1 cellular context compared by ENCODE assay signal in genomic region chr18:6333981-6334380, GRCh38.
TF ChIP-seq lines count a peak whose summit lies in the region.

No MANE protein-coding gene starts in this region.

TF ChIP-seq in HepG2, 621 proteins besides CTCF, POLR2A, EP300 and RAD21 (continued from another document and continues in another):
- TF ChIP-seq TRAFD1 (CRISPR knock-in tag; IDR thresholded peaks at IDR 0.05; ENCODE audit: borderline replicate concordance) (no peak), GTF3A (CRISPR knock-in tag; conservative IDR thresholded peaks at IDR 0.05) (no peak), PRDM10 (CRISPR knock-in tag; IDR thresholded peaks at IDR 0.05; ENCODE audit: low read depth) (no peak), ZNF775 (CRISPR knock-in tag; IDR thresholded peaks at IDR 0.05; ENCODE audit: borderline replicate concordance) (no peak), POLR2AphosphoS5 (IDR thresholded peaks at IDR 0.05; ENCODE audit: low read depth, low read length) (no peak), ZNF644 (CRISPR knock-in tag; IDR thresholded peaks at IDR 0.05; ENCODE audit: low read depth) (0 out of 2 replicates have a peak, but pooled peaks have one; percentile 22), HMG20A (CRISPR knock-in tag; IDR thresholded peaks at IDR 0.05; ENCODE audit: borderline replicate concordance) (peak; percentile 12; the same call in 1 of the 2 replicates), HOMEZ (CRISPR knock-in tag; IDR thresholded peaks at IDR 0.05; ENCODE audit: low read depth) (peak; percentile 79; the same call in 1 of the 2 replicates), POGZ (CRISPR knock-in tag; IDR thresholded peaks at IDR 0.05) (0 out of 2 replicates have a peak, but pooled peaks have one; percentile 32), ZNF772 (CRISPR knock-in tag; IDR thresholded peaks at IDR 0.05) (no peak), USF2 (IDR thresholded peaks at IDR 0.05; ENCODE audit: low read depth, low read length) (no peak), USF2 (CRISPR knock-in tag; IDR thresholded peaks at IDR 0.05; ENCODE audit: borderline replicate concordance) (no peak), ZNF562 (CRISPR knock-in tag; IDR thresholded peaks at IDR 0.05; ENCODE audit: borderline replicate concordance) (no peak), KDM1A (CRISPR knock-in tag; IDR thresholded peaks at IDR 0.05) (0 out of 2 replicates have a peak, but pooled peaks have one; percentile 35), THAP11 (CRISPR knock-in tag; IDR thresholded peaks at IDR 0.05) (no peak), REST (IDR thresholded peaks at IDR 0.05; ENCODE audit: borderline replicate concordance in 1 of 2, low read depth in 1 of 2, low read length in 2 of 2) (no peak), SALL1 (CRISPR knock-in tag; IDR thresholded peaks at IDR 0.05) (peak; percentile 21; the same call in 1 of the 2 replicates), DZIP1 (CRISPR knock-in tag; IDR thresholded peaks at IDR 0.05) (no peak), ZNF550 (CRISPR knock-in tag; IDR thresholded peaks at IDR 0.05; ENCODE audit: borderline replicate concordance) (no peak), HHEX (CRISPR knock-in tag; IDR thresholded peaks at IDR 0.05) (no peak), GATAD2A (CRISPR knock-in tag; IDR thresholded peaks at IDR 0.05) (0 out of 2 replicates have a peak, but pooled peaks have one; percentile 12), ZNF883 (CRISPR knock-in tag; IDR thresholded peaks at IDR 0.05; ENCODE audit: not compliant biosample characterization) (no peak), ZNF142 (CRISPR knock-in tag; IDR thresholded peaks at IDR 0.05) (no peak), FOXA3 (CRISPR knock-in tag; IDR thresholded peaks at IDR 0.05) (peak; percentile 61; the same call in 1 of the 2 replicates), CENPBD1 (CRISPR knock-in tag; IDR thresholded peaks at IDR 0.05; ENCODE audit: borderline replicate concordance, low read depth) (no peak), SMYD3 (CRISPR knock-in tag; IDR thresholded peaks at IDR 0.05) (no peak), NCOR1 (IDR thresholded peaks at IDR 0.05; ENCODE audit: borderline replicate concordance, low read length) (no peak), CSRNP2 (CRISPR knock-in tag; conservative IDR thresholded peaks at IDR 0.05; ENCODE audit: low read depth) (no peak)
